Comparison of ENCODE assay signal across 9 cellular contexts in genomic region chr6:150143521-150144293, GRCh38. TPM values are rescaled to one million over a fixed set of nuclear protein-coding genes. Genes with fewer than 3 reads are reported as not detected.
DNase-seq lines count a peak whose midpoint lies in the region; ATAC-seq lines count a peak whose summit lies in the region.
"Had no signal": no experiment of that assay in that cellular context is flagged by ENCODE, and none has a peak within 500 bp of the region (broad histone marks: within the 10 kb centered on the region; RNA-seq: fewer than 3 reads in every experiment).

No MANE protein-coding gene starts in this region.

- 3 to 4% methylated on average over 31 to 49 of the region's 53 CpGs for WGBS in mesodermal cell (ENCODE audit: insufficient coverage in 2 of 2), 2 experiments

- no peak overlapping the region for H3K27ac Mint-ChIP-seq in central memory CD8-positive, alpha-beta T cell (ENCODE audit: low read depth)

- H3K36me3 ChIP-seq in mesodermal cell (ENCODE audit: control insufficient read depth, insufficient read depth, low read length) = no peaks in the 10 kb centered on the region
- H3K36me3 ChIP-seq: neutrophil had no signal

- peak; percentile 8 for ATAC-seq in central memory CD8-positive, alpha-beta T cell (replicated peaks; ENCODE audit: extremely low read depth, poor library complexity, severe bottlenecking)
- ATAC-seq in GM21825 (IDR thresholded peaks at IDR 0.05; ENCODE audit: unreplicated experiment) (no peak), HG03342 (IDR thresholded peaks at IDR 0.05; ENCODE audit: unreplicated experiment) (no peak)

- DNase-seq in stimulated activated CD4-positive, alpha-beta T cell treated with anti-CD3 and anti-CD28 coated beads, Interleukin-15, amount 100 ng/mL, for 24 hours = peak; percentile 12
- DNase-seq in stimulated activated CD4-positive, alpha-beta T cell treated with anti-CD3 and anti-CD28 coated beads, Interleukin-4, amount 100 ng/mL, for 4 hours = no peak
- DNase-seq in central memory CD8-positive, alpha-beta T cell (ENCODE audit: low spot score in 2 of 2) = no peak
- no peak for DNase-seq in activated CD4-positive, alpha-beta T cell treated with anti-CD3 and anti-CD28 coated beads, Interleukin-2, amount 50 U/mL, for 4 hours
- DNase-seq in stimulated activated CD4-positive, alpha-beta T cell treated with anti-CD3 and anti-CD28 coated beads, Interleukin-12 subunit alpha, Interleukin-12 subunit beta, amount 100 ng/mL, for 4 hours = no peak

- H3K36me3 Mint-ChIP-seq in central memory CD8-positive, alpha-beta T cell (ENCODE audit: insufficient read depth) = no peaks in the 10 kb centered on the region

- H3K4me1 Mint-ChIP-seq in central memory CD8-positive, alpha-beta T cell = peaks cover 18% of the 10 kb centered on the region

- no peaks in the 10 kb centered on the region for H3K9me3 Mint-ChIP-seq in central memory CD8-positive, alpha-beta T cell

- H3K9me3 ChIP-seq in mesodermal cell (ENCODE audit: control insufficient read depth, low read length) = no peaks in the 10 kb centered on the region
- H3K9me3 ChIP-seq: neutrophil had no signal

- H3K4me3 Mint-ChIP-seq in central memory CD8-positive, alpha-beta T cell = peak overlapping the region; percentile 72

- peak overlapping the region; percentile 39 for H3K4me3 ChIP-seq in mesodermal cell (ENCODE audit: extremely low read depth, insufficient read depth, low read length, poor library complexity, severe bottlenecking)

- peaks cover 60% of the 10 kb centered on the region for H3K27me3 Mint-ChIP-seq in central memory CD8-positive, alpha-beta T cell

- H3K27ac ChIP-seq in mesodermal cell (ENCODE audit: low read depth, low read length, severe bottlenecking) = no peak overlapping the region
- H3K27ac ChIP-seq: neutrophil had no signal

- peaks cover 7% of the 10 kb centered on the region for H3K4me1 ChIP-seq in mesodermal cell (ENCODE audit: control insufficient read depth, insufficient read depth, low read length, poor library complexity, severe bottlenecking)

RNA-seq across cellular contexts. Expression of gene PPP1R14C, which starts 0.9 kb away (rescaled TPM):
- 8.5 TPM for polyA plus RNA-seq in mesodermal cell (2013, experiment 1 of 2)
- 4.8 TPM for polyA plus RNA-seq in mesodermal cell (2013, experiment 2 of 2)
